In the genomic region with DNA sequence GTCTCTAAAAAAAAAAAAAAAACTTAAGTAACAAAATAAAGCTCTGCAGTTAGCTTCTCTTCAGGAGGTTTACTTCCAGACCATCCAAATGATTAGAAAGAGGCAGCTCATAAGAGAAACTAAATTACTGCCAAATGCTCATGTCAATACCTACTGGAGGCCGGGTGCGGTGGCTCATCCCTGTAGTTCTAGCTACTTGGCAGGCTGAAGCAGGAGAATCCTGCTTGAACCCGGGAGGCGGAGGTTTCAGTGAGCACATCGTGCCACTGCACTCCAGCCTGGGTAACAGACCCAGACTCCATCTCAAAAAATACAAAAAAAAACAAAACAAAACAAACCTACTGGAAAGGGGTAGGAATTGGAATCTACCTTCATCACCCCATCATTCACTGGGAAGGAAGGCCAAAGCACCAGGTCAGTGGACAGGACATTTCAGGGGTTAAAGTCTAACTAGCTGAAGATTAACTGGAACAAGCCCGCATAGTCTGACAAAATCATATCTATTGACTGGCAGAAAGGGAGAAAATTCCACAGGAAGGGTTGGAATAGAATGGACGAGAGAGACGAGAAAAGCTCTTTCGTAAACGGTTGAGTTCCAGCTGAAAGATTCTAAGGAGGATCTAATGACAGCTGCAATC, we compare ENCODE assay signal across 9 cellular contexts. TPM values are rescaled to one million over a fixed set of nuclear protein-coding genes. Genes with fewer than 3 reads are reported as not detected.
A peak's percentile ranks its signal among the peaks of the same experiment; 100 is the strongest.
DNase-seq lines count a peak whose midpoint lies in the region; ATAC-seq and TF ChIP-seq lines count a peak whose summit lies in the region.
"Had no signal": no experiment of that assay in that cellular context is flagged by ENCODE, and none has a peak within 500 bp of the region (broad histone marks: within the 10 kb centered on the region; RNA-seq: fewer than 3 reads in every experiment).

No MANE protein-coding gene starts in this region.

- TF ChIP-seq EP300 in SK-N-SH (IDR thresholded peaks at IDR 0.05; ENCODE audit: borderline replicate concordance in 1 of 2, low read depth in 1 of 2, low read length in 1 of 2), result no peak
- TF ChIP-seq EP300 in tibial nerve (IDR thresholded peaks at IDR 0.05), result no peak

- H3K27ac ChIP-seq in SK-N-SH (ENCODE audit: low read depth in 2 of 2, low read length in 1 of 2), result peak overlapping the region in 1 of 2 experiments; percentile 90; a peak in 2 of 4 replicates
- no peak overlapping the region for H3K27ac ChIP-seq in iPS-18a (ENCODE audit: low read length)
- H3K27ac ChIP-seq in spleen, result peak overlapping the region in 7 of 8 donors; percentile 82 to 91 (median 89)
- H3K27ac ChIP-seq in tibial nerve, result peak overlapping the region in 2 of 4 donors; percentile 76 to 87

- peaks cover 0 to 4% of the 10 kb centered on the region in 2 experiments; a peak in 2 of 4 replicates for H3K4me1 ChIP-seq in SK-N-SH (ENCODE audit: control insufficient read depth in 1 of 2, insufficient read depth in 2 of 2, low read depth in 1 of 2, low read length in 1 of 2)
- H3K4me1 ChIP-seq in iPS-18a (ENCODE audit: control insufficient read depth, low read depth, low read length), result peaks cover 8% of the 10 kb centered on the region
- peaks cover 7 to 32% (median 20%) of the 10 kb centered on the region in 6 donors for H3K4me1 ChIP-seq in spleen
- H3K4me1 ChIP-seq in tibial nerve, result peaks cover 0 to 21% (median 9%) of the 10 kb centered on the region in 4 donors

- peaks cover 9% of the 10 kb centered on the region for H3F3A ChIP-seq in SK-N-SH (replicated peaks; ENCODE audit: insufficient read depth)

- WGBS in SK-N-SH (ENCODE audit: low lambda C conversion rate), result 77% methylated on average over 9 of the region's 10 CpGs
- WGBS in spleen, 5 donors, result 66 to 76% (median 72%) methylated on average over 10 of the region's 10 CpGs
- 49 to 53% methylated on average over 9 to 10 of the region's 10 CpGs for WGBS in tibial nerve, 2 donors

- H3K27me3 ChIP-seq in SK-N-SH (ENCODE audit: insufficient read depth), result no peaks in the 10 kb centered on the region
- H3K27me3 ChIP-seq in iPS-18a (ENCODE audit: control insufficient read depth, insufficient read depth, low read length), result peaks cover 5% of the 10 kb centered on the region
- no peaks in the 10 kb centered on the region for H3K27me3 ChIP-seq in spleen (replicated peaks in 1 of 7)
- no peaks in the 10 kb centered on the region for H3K27me3 ChIP-seq in tibial nerve

- H3K9me3 Mint-ChIP-seq in activated T-helper 17 cell treated with anti-CD3 and anti-CD28 coated beads, Interleukin-2, amount 50 U/mL, for 72 hours, result peaks cover 2% of the 10 kb centered on the region

- peak overlapping the region; percentile 100 for H2AFZ ChIP-seq in SK-N-SH (ENCODE audit: low read depth)

- H3K27me3 Mint-ChIP-seq in activated T-helper 17 cell treated with anti-CD3 and anti-CD28 coated beads, Interleukin-2, amount 50 U/mL, for 72 hours, result no peaks in the 10 kb centered on the region

- ATAC-seq in SK-N-SH treated with all-trans-retinoic acid at 6 μM for 48 hours, result no peak
- ATAC-seq in activated T-helper 17 cell treated with anti-CD3 and anti-CD28 coated beads, Interleukin-2, amount 50 U/mL, for 72 hours (replicated peaks), result no peak

- no peaks in the 10 kb centered on the region for H4K20me1 ChIP-seq in SK-N-SH (ENCODE audit: insufficient read depth)

- H3K9ac ChIP-seq in SK-N-SH (peak overlapping the region; percentile 76; the same call in 1 of the 2 replicates), iPS-18a (ENCODE audit: low read length) (no peak overlapping the region)

- POLR2A ChIA-PET in SK-N-SH (lab: Yijun Ruan, JAX), result interaction anchor here (1.8 to 2.4 kb wide), 2 partner anchors 112 to 196 kb away, joined by 5 to 9 read pairs; partner anchors contain the start of genes ZNF529 and ZNF566

- H3K4me2 ChIP-seq in SK-N-SH, result peak overlapping the region; percentile 83

- TF ChIP-seq POLR2A in spleen (IDR thresholded peaks at IDR 0.05) (no peak), tibial nerve (IDR thresholded peaks at IDR 0.05) (no peak)

- intact Hi-C loops in spleen (cut with DNase I; ENCODE audit: low total_unique reads), result loop anchor here (5.0 kb wide), 1 partner anchor 420 kb away; no protein-coding TSS in a partner anchor

- CTCF ChIA-PET in SK-N-SH (lab: Yijun Ruan, JAX), result interaction anchor here (1.5 kb wide), 1 partner anchor 111 kb away, joined by 3 read pairs; no protein-coding TSS in a partner anchor

- no peaks in the 10 kb centered on the region for H3K9me2 ChIP-seq in SK-N-SH

- TF ChIP-seq CTCF in SK-N-SH (IDR thresholded peaks at IDR 0.05) (no peak), spleen (IDR thresholded peaks at IDR 0.05 in 8 of 11, conservative IDR thresholded peaks at IDR 0.05 in 3 of 11) (no peak), tibial nerve (IDR thresholded peaks at IDR 0.05) (no peak)

- H3K36me3 ChIP-seq in SK-N-SH (replicated peaks in 1 of 2; ENCODE audit: control insufficient read depth in 1 of 2, insufficient read depth in 2 of 2, low read length in 1 of 2) (peaks cover 0 to 10% of the 10 kb centered on the region in 2 experiments), iPS-18a (ENCODE audit: control insufficient read depth, low read depth, low read length) (no peaks in the 10 kb centered on the region), spleen (peaks cover 0 to 12% (median 0%) of the 10 kb centered on the region in 6 donors), tibial nerve (peaks cover 0 to 15% (median 0%) of the 10 kb centered on the region in 3 donors)

- no peaks in the 10 kb centered on the region for H3K9me3 ChIP-seq in SK-N-SH
- no peaks in the 10 kb centered on the region for H3K9me3 ChIP-seq in iPS-18a (ENCODE audit: control insufficient read depth, low read depth, low read length)
- H3K9me3 ChIP-seq in spleen, result peaks cover 0 to 47% (median 31%) of the 10 kb centered on the region in 8 donors
- peaks cover 0 to 27% (median 0%) of the 10 kb centered on the region in 4 donors for H3K9me3 ChIP-seq in tibial nerve

- peak overlapping the region; percentile 67 for H3K27ac Mint-ChIP-seq in activated T-helper 17 cell treated with anti-CD3 and anti-CD28 coated beads, Interleukin-2, amount 50 U/mL, for 72 hours

- peaks cover 25% of the 10 kb centered on the region for H3K79me2 ChIP-seq in SK-N-SH (ENCODE audit: insufficient read depth)

- no peak for TF ChIP-seq RAD21 in SK-N-SH (IDR thresholded peaks at IDR 0.05; ENCODE audit: low read length)

- DNase-seq in SK-N-SH, result no peak
- no peak for DNase-seq in spleen
- no peak for DNase-seq in NCI-H2227 treated with DMSO at 0.1 percent for 48 hours (lab: John Stamatoyannopoulos, UW)
- DNase-seq in HCEC 1CT, result no peak
- DNase-seq in tibial nerve (ENCODE audit: low spot score in 2 of 2), result no peak
- DNase-seq: NCI-H1092 treated with DMSO at 0.1 percent for 48 hours had no signal

- peak overlapping the region; percentile 75 to 84 for H3K4me3 ChIP-seq in SK-N-SH (ENCODE audit: low read depth in 2 of 2, low read length in 1 of 2)
- peak overlapping the region; percentile 99 for H3K4me3 ChIP-seq in iPS-18a (ENCODE audit: low read length)
- H3K4me3 ChIP-seq in spleen, result peak overlapping the region in 6 of 8 donors; percentile 67 to 92 (median 77)
- H3K4me3 ChIP-seq in tibial nerve, result peak overlapping the region in 1 of 4 donors; percentile 75

- H3K36me3 Mint-ChIP-seq in activated T-helper 17 cell treated with anti-CD3 and anti-CD28 coated beads, Interleukin-2, amount 50 U/mL, for 72 hours (ENCODE audit: low read depth), result peaks cover 7% of the 10 kb centered on the region

- H3K4me1 Mint-ChIP-seq in activated T-helper 17 cell treated with anti-CD3 and anti-CD28 coated beads, Interleukin-2, amount 50 U/mL, for 72 hours, result peaks cover 7% of the 10 kb centered on the region

- H3K4me3 Mint-ChIP-seq in activated T-helper 17 cell treated with anti-CD3 and anti-CD28 coated beads, Interleukin-2, amount 50 U/mL, for 72 hours, result peak overlapping the region; percentile 78

TF ChIP-seq in SK-N-SH, 30 proteins besides CTCF, POLR2A, EP300 and RAD21 (continues in another document):
- TF ChIP-seq RXRA (IDR thresholded peaks at IDR 0.05; ENCODE audit: borderline replicate concordance, low read depth) (no peak), IRF3 (IDR thresholded peaks at IDR 0.05; ENCODE audit: low read depth, low read length) (no peak), ELF1 (IDR thresholded peaks at IDR 0.05) (no peak)

TF ChIP-seq in SK-N-SH treated with all-trans-retinoic acid at 6 μM for 48 hours, 23 proteins besides CTCF, POLR2A, EP300 and RAD21 (continues in another document):
- no peak for TF ChIP-seq ARNTL (CRISPR knock-in tag; IDR thresholded peaks at IDR 0.05; ENCODE audit: borderline replicate concordance, low read depth)
- no peak for TF ChIP-seq ZFP3 (CRISPR knock-in tag; IDR thresholded peaks at IDR 0.05)
- TF ChIP-seq, protein P1, sequence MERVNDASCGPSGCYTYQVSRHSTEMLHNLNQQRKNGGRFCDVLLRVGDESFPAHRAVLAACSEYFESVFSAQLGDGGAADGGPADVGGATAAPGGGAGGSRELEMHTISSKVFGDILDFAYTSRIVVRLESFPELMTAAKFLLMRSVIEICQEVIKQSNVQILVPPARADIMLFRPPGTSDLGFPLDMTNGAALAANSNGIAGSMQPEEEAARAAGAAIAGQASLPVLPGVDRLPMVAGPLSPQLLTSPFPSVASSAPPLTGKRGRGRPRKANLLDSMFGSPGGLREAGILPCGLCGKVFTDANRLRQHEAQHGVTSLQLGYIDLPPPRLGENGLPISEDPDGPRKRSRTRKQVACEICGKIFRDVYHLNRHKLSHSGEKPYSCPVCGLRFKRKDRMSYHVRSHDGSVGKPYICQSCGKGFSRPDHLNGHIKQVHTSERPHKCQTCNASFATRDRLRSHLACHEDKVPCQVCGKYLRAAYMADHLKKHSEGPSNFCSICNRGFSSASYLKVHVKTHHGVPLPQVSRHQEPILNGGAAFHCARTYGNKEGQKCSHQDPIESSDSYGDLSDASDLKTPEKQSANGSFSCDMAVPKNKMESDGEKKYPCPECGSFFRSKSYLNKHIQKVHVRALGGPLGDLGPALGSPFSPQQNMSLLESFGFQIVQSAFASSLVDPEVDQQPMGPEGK (CRISPR knock-in tag; IDR thresholded peaks at IDR 0.05; ENCODE audit: borderline replicate concordance), result no peak
- TF ChIP-seq ESRRG (CRISPR knock-in tag; IDR thresholded peaks at IDR 0.05), result no peak
- no peak for TF ChIP-seq CSDC2 (CRISPR knock-in tag; IDR thresholded peaks at IDR 0.05)

RNA-seq across cellular contexts. Expression of gene ZFP14, which starts 1.3 kb away (rescaled TPM):
- polyA plus RNA-seq in SK-N-SH (2012; rRNA removed), result 1.1 and 2.5 TPM in 2 replicates
- 1.5 and 1.7 TPM in 2 replicates for polyA plus RNA-seq in SK-N-SH (2012; cell fraction: cytosol; rRNA removed)
- 2.9 and 5.0 TPM in 2 replicates for polyA plus RNA-seq in SK-N-SH (2012; cell fraction: nucleus; rRNA removed)
- total RNA-seq in activated T-helper 17 cell treated with anti-CD3 and anti-CD28 coated beads, Interleukin-2, amount 50 U/mL, for 72 hours, result 1 to 10 TPM; 1.8 to 2.0 TPM
- 10 to 100 TPM in 5 of 7 donors, 1 to 10 TPM in 2; 5.7 to 14.5 (median 11.3) TPM for total RNA-seq in spleen
- polyA plus RNA-seq in spleen, result 1 to 10 TPM; 2.0 to 3.3 (median 2.0) TPM
- 10 to 100 TPM in 2 of 4 donors, 1 to 10 TPM in 2; 5.7 to 15.3 (median 9.3) TPM for total RNA-seq in tibial nerve

RNA-seq across cellular contexts. Expression of gene ZFP82, which starts 40.8 kb away (rescaled TPM):
- polyA plus RNA-seq in SK-N-SH (2012; rRNA removed), result 2.1 and 2.8 TPM in 2 replicates
- polyA plus RNA-seq in SK-N-SH (2012; cell fraction: cytosol; rRNA removed), result 3.0 and 3.3 TPM in 2 replicates
- polyA plus RNA-seq in SK-N-SH (2012; cell fraction: nucleus; rRNA removed), result 2.0 and 3.5 TPM in 2 replicates
- total RNA-seq in activated T-helper 17 cell treated with anti-CD3 and anti-CD28 coated beads, Interleukin-2, amount 50 U/mL, for 72 hours, result 1 to 10 TPM; 3.8 to 7.4 TPM
- 10 to 100 TPM in 2 of 7 donors, 1 to 10 TPM in 5; 6.2 to 12.7 (median 8.1) TPM for total RNA-seq in spleen
- polyA plus RNA-seq in spleen, result 1 to 10 TPM; 3.2 to 4.6 (median 3.5) TPM
- total RNA-seq in tibial nerve, result 1 to 10 TPM; 4.1 to 9.4 (median 5.6) TPM
